In genomic region chr4:24588216-24588954, GRCh38 we compare ENCODE assay signal across 33 cellular contexts.
"Had no signal": no experiment of that assay in that cellular context is flagged by ENCODE, and none has a peak within 500 bp of the region (broad histone marks: within the 10 kb centered on the region; RNA-seq: fewer than 3 reads in every experiment).

No MANE protein-coding gene starts in this region.

- H3K4me3 ChIP-seq: PC-9 had no signal

- DNase-seq: activated CD4-positive, alpha-beta memory T cell treated with anti-CD3 and anti-CD28 coated beads, Interleukin-2, amount 10 ng/mL, durations not matched to agents 7 days and 5 days; activated CD4-positive, alpha-beta T cell treated with anti-CD3 and anti-CD28 coated beads for 1 hour; activated CD4-positive, alpha-beta T cell treated with anti-CD3 and anti-CD28 coated beads for 48 hours; activated CD4-positive, CD25-positive, alpha-beta regulatory T cell; activated CD8-positive, alpha-beta memory T cell treated with anti-CD3 and anti-CD28 coated beads for 24 hours; activated CD8-positive, alpha-beta memory T cell treated with anti-CD3 and anti-CD28 coated beads, Interleukin-2, amount 10 ng/mL, durations not matched to agents 7 days and 5 days; activated CD8-positive, alpha-beta memory T cell treated with anti-CD3 and anti-CD28 coated beads, Interleukin-2, amount 50 U/mL, for 48 hours; activated effector memory CD4-positive, alpha-beta T cell treated with Interleukin-2 at 50 U/mL for 16 hours; activated naive CD4-positive, alpha-beta T cell treated with anti-CD3 and anti-CD28 coated beads, Interleukin-2, amount 10 ng/mL, durations not matched to agents 7 days and 5 days; activated naive CD8-positive, alpha-beta T cell treated with anti-CD3 and anti-CD28 coated beads, Interleukin-2, amount 50 U/mL, for 24 hours; activated T-cell treated with anti-CD3 and anti-CD28 coated beads, Interleukin-2, amount 50 U/mL, for 48 hours; anterior cingulate cortex; caudate nucleus; KG1; NCI-H1092 treated with DMSO at 0.1 percent for 48 hours; NCI-H1417; NCI-H146; NCI-H187; NCI-H2029 treated with DMSO at 0.1 percent for 48 hours; NCI-H2107; NCI-H2171; NCI-H446 treated with DMSO at 0.1 percent for 48 hours; NCI-H524; NCI-H69; NCI-H82; NK-92 treated with Interleukin-12 subunit alpha and Interleukin-12 subunit beta, amount 100 ng/mL, for 24 hours; PC-9; Right ventricle myocardium superior; SW 1271; T-helper 1 cell; T-helper 2 cell; T-helper 9 cell; WERI-Rb-1 had no signal

- H3K27ac ChIP-seq: PC-9, WERI-Rb-1 had no signal

- ATAC-seq: activated CD8-positive, alpha-beta memory T cell treated with anti-CD3 and anti-CD28 coated beads, Interleukin-2, amount 10 ng/mL, durations not matched to agents 7 days and 5 days; activated naive CD8-positive, alpha-beta T cell treated with anti-CD3 and anti-CD28 coated beads, Interleukin-2, amount 50 U/mL, for 24 hours had no signal
